ENCODE assay signal across 8 cellular contexts in genomic region chr5:611731-612486, GRCh38. TPM values are rescaled to one million over a fixed set of nuclear protein-coding genes. Genes with fewer than 3 reads are reported as not detected.
A peak's percentile ranks its signal among the peaks of the same experiment; 100 is the strongest.
DNase-seq lines count a peak whose midpoint lies in the region; ATAC-seq, FAIRE-seq and TF ChIP-seq lines count a peak whose summit lies in the region.

Gene CEP72, plus strand, starts transcription at chr5:612340. Its CDS starts 22 bp downstream, at chr5:612362.

- TF ChIP-seq POLR2A in A549 (IDR thresholded peaks at IDR 0.05; ENCODE audit: low read length) (peak; percentile 63), GM18526 (IDR thresholded peaks at IDR 0.05; ENCODE audit: extremely low read depth, insufficient read length) (peak; percentile 69), breast epithelium (IDR thresholded peaks at IDR 0.05) (no peak)

- H3K4me2 ChIP-seq in A549, result peak within 1 kb of the TSS; percentile 81
- H3K4me2 ChIP-seq in smooth muscle cell, result peak within 1 kb of the TSS; percentile 84

- peak within 1 kb of the TSS; percentile 79 to 93 (median 84) for H3K27ac Mint-ChIP-seq in immature natural killer cell

- H3K27ac ChIP-seq in A549, result peak within 1 kb of the TSS; percentile 81 to 95
- H3K27ac ChIP-seq in WERI-Rb-1, result peak within 1 kb of the TSS; percentile 76
- peak within 1 kb of the TSS; percentile 8 to 52 for H3K27ac ChIP-seq in breast epithelium
- no peak within 1 kb of the TSS for H3K27ac ChIP-seq in smooth muscle cell (ENCODE audit: low read depth)

- no peaks in the 10 kb centered on the region for H3K27me3 ChIP-seq in WERI-Rb-1 (ENCODE audit: insufficient read depth, low read depth, severe bottlenecking)
- H3K27me3 ChIP-seq in breast epithelium, result peaks cover 0 to 16% of the 10 kb centered on the region in 2 donors
- no peaks in the 10 kb centered on the region for H3K27me3 ChIP-seq in smooth muscle cell (ENCODE audit: low read depth)

- TF ChIP-seq CTCF in A549 (IDR thresholded peaks at IDR 0.05) (no peak), WERI-Rb-1 (IDR thresholded peaks at IDR 0.05; ENCODE audit: low read depth, low read length) (no peak), breast epithelium (IDR thresholded peaks at IDR 0.05) (no peak), smooth muscle cell (IDR thresholded peaks at IDR 0.05; ENCODE audit: borderline replicate concordance, insufficient read depth, poor library complexity, severe bottlenecking) (no peak)

- intact Hi-C loops in breast epithelium (cut with DNase I; ENCODE audit: low total_unique reads), result no loop called here

- peaks cover 3% of the 10 kb centered on the region; the same call in 1 of the 3 replicates for H3K9me3 ChIP-seq in A549
- H3K9me3 ChIP-seq in WERI-Rb-1 (ENCODE audit: severe bottlenecking), result no peaks in the 10 kb centered on the region
- H3K9me3 ChIP-seq in breast epithelium, result no peaks in the 10 kb centered on the region
- no peaks in the 10 kb centered on the region for H3K9me3 ChIP-seq in smooth muscle cell (replicated peaks; ENCODE audit: low read depth)

- no peaks in the 10 kb centered on the region for H3F3A ChIP-seq in smooth muscle cell (ENCODE audit: low read depth)

- ATAC-seq in A549 (peak; percentile 78 to 92), HG03066 (IDR thresholded peaks at IDR 0.05; ENCODE audit: low read depth, unreplicated experiment) (peak; percentile 57)

- peaks cover 14% of the 10 kb centered on the region for H3K36me3 ChIP-seq in WERI-Rb-1
- H3K36me3 ChIP-seq in breast epithelium, result no peaks in the 10 kb centered on the region
- H3K36me3 ChIP-seq in smooth muscle cell (ENCODE audit: low read depth), result no peaks in the 10 kb centered on the region

- H3K9me3 Mint-ChIP-seq in immature natural killer cell, result no peaks in the 10 kb centered on the region

- peaks cover 3 to 5% (median 4%) of the 10 kb centered on the region in 3 donors for H3K27me3 Mint-ChIP-seq in immature natural killer cell (ENCODE audit: low read depth in 3 of 3)

- no peak for TF ChIP-seq RAD21 in A549 (conservative IDR thresholded peaks at IDR 0.05 in 1 of 2, IDR thresholded peaks at IDR 0.05 in 1 of 2)

- TF ChIP-seq EP300 in A549 (IDR thresholded peaks at IDR 0.05), result no peak

- WGBS in A549 (ENCODE audit: missing lambda C conversion rate), result 0% methylated on average over 1 of the region's 72 CpGs
- WGBS in smooth muscle cell (ENCODE audit: low lambda C conversion rate), result under 1% methylated on average over 28 of the region's 72 CpGs

- POLR2A ChIA-PET in A549 (lab: Yijun Ruan, JAX), result interaction anchor here (1.3 kb wide), 1 partner anchor 139 kb away, joined by 4 read pairs; no protein-coding TSS in a partner anchor

- peaks cover 27 to 42% of the 10 kb centered on the region in 2 donors for H3K4me1 Mint-ChIP-seq in immature natural killer cell

- no peaks in the 10 kb centered on the region for H4K20me1 ChIP-seq in smooth muscle cell (ENCODE audit: low read depth)

- peak within 1 kb of the TSS; percentile 77 for H3K4me3 ChIP-seq in A549
- H3K4me3 ChIP-seq in WERI-Rb-1 (ENCODE audit: low read depth, low read length), result peak within 1 kb of the TSS; percentile 69
- H3K4me3 ChIP-seq in breast epithelium, result peak within 1 kb of the TSS; percentile 77 to 90 (median 82)
- H3K4me3 ChIP-seq in smooth muscle cell, result peak within 1 kb of the TSS; percentile 86

- H3K4me1 ChIP-seq in A549, result no peaks in the 10 kb centered on the region
- H3K4me1 ChIP-seq in breast epithelium, result no peaks in the 10 kb centered on the region
- no peaks in the 10 kb centered on the region for H3K4me1 ChIP-seq in smooth muscle cell (ENCODE audit: low read depth)

- CTCF ChIA-PET in A549 (lab: Yijun Ruan, JAX), result interaction anchor here (0.6 to 1.8 kb wide), 3 partner anchors 9 to 165 kb away, joined by 3 to 8 read pairs (median 5); no protein-coding TSS in a partner anchor

- no peak for FAIRE-seq in A549 (lab: Jason Lieb, UNC)

- DNase-seq in A549 (ENCODE audit: low read depth in 1 of 2, low spot score in 1 of 2) (peak; percentile 77 to 88), NCI-H2171 treated with DMSO at 0.1 percent for 48 hours (lab: John Stamatoyannopoulos, UW) (peak; percentile 91), WERI-Rb-1 (peak; percentile 96), breast epithelium (ENCODE audit: low spot score in 2 of 2) (peak; percentile 81 to 89), immature natural killer cell (peak; percentile 85 to 90 (median 87)), smooth muscle cell (lab: John Stamatoyannopoulos, UW; ENCODE audit: unreplicated experiment) (peak; percentile 89)

- peak within 1 kb of the TSS; percentile 84 to 98 (median 96) for H3K4me3 Mint-ChIP-seq in immature natural killer cell

- H3K36me3 Mint-ChIP-seq in immature natural killer cell, result peaks cover 0 to 9% (median 5%) of the 10 kb centered on the region in 3 donors

- peak within 1 kb of the TSS; percentile 91 for H2AFZ ChIP-seq in smooth muscle cell (ENCODE audit: low read depth)

- H3K79me2 ChIP-seq in smooth muscle cell (ENCODE audit: low read depth), result peaks cover 30% of the 10 kb centered on the region

- H3K9ac ChIP-seq in smooth muscle cell (ENCODE audit: low read depth), result peak within 1 kb of the TSS; percentile 73

TF ChIP-seq in A549, 52 proteins besides CTCF, POLR2A, EP300 and RAD21:
- TF ChIP-seq KDM5A (IDR thresholded peaks at IDR 0.05) (no peak), HDAC2 (IDR thresholded peaks at IDR 0.05) (no peak), JUN (IDR thresholded peaks at IDR 0.05) (peak in 1 of 2 experiments; percentile 70; a peak in 2 of 5 replicates), BCL3 (IDR thresholded peaks at IDR 0.05) (0 out of 3 replicates have a peak, but pooled peaks have one; percentile 19), MAZ (IDR thresholded peaks at IDR 0.05; ENCODE audit: borderline replicate concordance, low read depth, low read length) (no peak)

RNA-seq across cellular contexts. Expression of gene CEP72, which starts in this region (rescaled TPM):
- polyA plus RNA-seq in A549 (2011; rRNA removed), result 10.5 and 11.1 TPM in 2 replicates
- polyA plus RNA-seq in A549 (2012; cell fraction: cytosol; rRNA removed), result 18.5 and 18.8 TPM in 2 replicates
- 31.0 and 35.4 TPM in 2 replicates for polyA plus RNA-seq in A549 (2012; cell fraction: nucleus; rRNA removed)
- polyA plus RNA-seq in A549 (2017; fragmentation: RNase III; extraction: RNeasy Plus Mini Kit Qiagen cat#74134 plus additional on column Dnase treatment), result 10.6 to 10.8 TPM (median 10.8 TPM) in 3 replicates
- polyA minus RNA-seq in A549 (2011; rRNA and poly(A)+ RNA removed), result 16.0 and 18.1 TPM in 2 replicates
- total RNA-seq in breast epithelium, result 10 to 100 TPM in 1 of 3 donors, 1 to 10 TPM in 2; 1.9 to 10.5 (median 4.3) TPM
- polyA plus RNA-seq in immature natural killer cell, result 1 to 10 TPM; 1.9 to 4.0 (median 2.5) TPM
- 3.5 and 4.0 TPM in 2 replicates for total RNA-seq in smooth muscle cell
- 0.77 and 2.7 TPM in 2 replicates for polyA plus RNA-seq in smooth muscle cell
